Comparison of ENCODE assay signal across 26 cellular contexts in genomic region chr16:22789281-22789945, GRCh38. TPM values are rescaled to one million over a fixed set of nuclear protein-coding genes. Genes with fewer than 3 reads are reported as not detected.
DNase-seq lines count a peak whose midpoint lies in the region; ATAC-seq, FAIRE-seq and TF ChIP-seq lines count a peak whose summit lies in the region.
"Had no signal": no experiment of that assay in that cellular context is flagged by ENCODE, and none has a peak within 500 bp of the region (broad histone marks: within the 10 kb centered on the region; RNA-seq: fewer than 3 reads in every experiment).

No MANE protein-coding gene starts in this region.

- H2BK5ac ChIP-seq in H9 (ENCODE audit: insufficient read length, low read length), result no peak overlapping the region

- H3K79me1 ChIP-seq in H9 (ENCODE audit: insufficient read depth, low read depth, low read length, poor library complexity, severe bottlenecking), result no peaks in the 10 kb centered on the region

- no peak for TF ChIP-seq CTCF in H9 (conservative IDR thresholded peaks at IDR 0.05)
- TF ChIP-seq CTCF in foreskin keratinocyte (conservative IDR thresholded peaks at IDR 0.05), result no peak
- TF ChIP-seq CTCF in mesothelial cell of epicardium (IDR thresholded peaks at IDR 0.05; ENCODE audit: unreplicated experiment), result no peak

- no peak overlapping the region for H4K91ac ChIP-seq in H9 (ENCODE audit: insufficient read length, low read depth, low read length)

- no peak overlapping the region for H2BK12ac ChIP-seq in H9 (ENCODE audit: insufficient read length, low read depth, low read length)

- DNase-seq in A172 (ENCODE audit: low spot score) (peak; percentile 80), H9 (no peak), RCC 7860 (ENCODE audit: low spot score) (peak; percentile 61), foreskin keratinocyte (peak; percentile 92 to 94), NCI-H345 (lab: John Stamatoyannopoulos, UW) (no peak), mesothelial cell of epicardium (ENCODE audit: low spot score in 2 of 2, unreplicated experiment in 2 of 2) (no peak), HEK293T (ENCODE audit: extremely low spot score) (no peak)
- DNase-seq: activated CD4-positive, alpha-beta memory T cell treated with anti-CD3 and anti-CD28 coated beads for 36 hours; activated effector memory CD4-positive, alpha-beta T cell treated with anti-CD3 and anti-CD28 coated beads, Interleukin-2, amount 50 U/mL, for 16 hours; body of pancreas; effector memory CD4-positive, alpha-beta T cell; mesenchymal stem cell; naive thymus-derived CD4-positive, alpha-beta T cell; NCI-H1417; NCI-H2081 treated with DMSO at 0.1 percent for 48 hours; NCI-H446; Peyer's patch; retina; stimulated activated naive CD8-positive, alpha-beta T cell treated with anti-CD3 and anti-CD28 coated beads, Interleukin-15, amount 100 ng/mL, for 72 hours; T-helper 9 cell had no signal

- no peak overlapping the region for H3K4me2 ChIP-seq in H9 (ENCODE audit: insufficient read depth, insufficient read length, low read length)

- no CpG with 5 or more reads among the region's 9 CpGs for WGBS in H9 (ENCODE audit: extremely low coverage, insufficient read length, low lambda C conversion rate)

- no peaks in the 10 kb centered on the region for H4K20me1 ChIP-seq in H9 (ENCODE audit: control insufficient read depth, insufficient read depth, insufficient read length)

- no peak overlapping the region for H4K5ac ChIP-seq in H9 (ENCODE audit: insufficient read length, low read depth, low read length)

- no peaks in the 10 kb centered on the region for H3K27me3 ChIP-seq in H9 (ENCODE audit: insufficient read depth, low read length)
- H3K27me3 ChIP-seq in foreskin keratinocyte, result no peaks in the 10 kb centered on the region
- H3K27me3 ChIP-seq: body of pancreas, Peyer's patch, tibial nerve had no signal

- H3K79me2 ChIP-seq in H9 (ENCODE audit: insufficient read depth, low read length), result no peaks in the 10 kb centered on the region

- no peak overlapping the region for H3K9ac ChIP-seq in H9 (ENCODE audit: extremely low read depth, insufficient read length, low read length)

- H3K27me3 Mint-ChIP-seq in H9 (ENCODE audit: low read depth) (no peaks in the 10 kb centered on the region; the same call in 1 of the 2 replicates), mesothelial cell of epicardium (ENCODE audit: low read depth) (no peaks in the 10 kb centered on the region)

- H3K27ac Mint-ChIP-seq in H9 (peak overlapping the region in 2 of 3 experiments; percentile 41 to 58; a peak in 2 of 7 replicates), mesothelial cell of epicardium (no peak overlapping the region)
- H3K27ac Mint-ChIP-seq: activated CD4-positive, alpha-beta memory T cell treated with anti-CD3 and anti-CD28 coated beads for 36 hours; naive thymus-derived CD4-positive, alpha-beta T cell had no signal

- ATAC-seq in foreskin keratinocyte (peak; percentile 86), HG02798 (IDR thresholded peaks at IDR 0.05; ENCODE audit: poor library complexity, unreplicated experiment) (no peak)
- ATAC-seq: body of pancreas; naive thymus-derived CD4-positive, alpha-beta T cell; stimulated activated naive CD8-positive, alpha-beta T cell treated with anti-CD3 and anti-CD28 coated beads, Interleukin-15, amount 100 ng/mL, for 72 hours had no signal

- POLR2A ChIA-PET in HEK293T (lab: Yijun Ruan, JAX), result no interaction called here

- no peak overlapping the region for H3K23ac ChIP-seq in H9 (ENCODE audit: insufficient read length, low read depth, low read length)

- no peak overlapping the region for H3K14ac ChIP-seq in H9 (ENCODE audit: insufficient read depth, low read length)

- H2BK120ac ChIP-seq in H9 (ENCODE audit: low read depth, low read length, poor library complexity, severe bottlenecking), result no peak overlapping the region

- H3T11ph ChIP-seq in H9 (ENCODE audit: low read length), result no peak overlapping the region

- peaks cover 1 to 8% (median 6%) of the 10 kb centered on the region in 3 experiments; a peak in 3 of 7 replicates for H3K36me3 Mint-ChIP-seq in H9 (ENCODE audit: insufficient read depth in 1 of 3, low read depth in 3 of 3)
- H3K36me3 Mint-ChIP-seq in mesothelial cell of epicardium, result no peaks in the 10 kb centered on the region
- H3K36me3 Mint-ChIP-seq: naive thymus-derived CD4-positive, alpha-beta T cell had no signal

- H4K8ac ChIP-seq in H9 (replicated peaks; ENCODE audit: insufficient read length, low read depth, low read length), result no peak overlapping the region

- no peaks in the 10 kb centered on the region for H3K23me2 ChIP-seq in H9 (ENCODE audit: insufficient read length, low read depth, low read length, poor library complexity, severe bottlenecking)

- H3K9me3 Mint-ChIP-seq in H9, result peaks cover 7 to 13% of the 10 kb centered on the region in 2 experiments
- H3K9me3 Mint-ChIP-seq in mesothelial cell of epicardium, result peaks cover 15% of the 10 kb centered on the region

- H3K18ac ChIP-seq in H9 (ENCODE audit: insufficient read length, low read depth, low read length), result no peak overlapping the region

- no peaks in the 10 kb centered on the region for H3K4me1 ChIP-seq in H9 (ENCODE audit: insufficient read depth, low read length)
- peaks cover 28% of the 10 kb centered on the region for H3K4me1 ChIP-seq in foreskin keratinocyte
- H3K4me1 ChIP-seq: body of pancreas, HAP-1, Peyer's patch, tibial nerve had no signal

- H2BK15ac ChIP-seq in H9 (ENCODE audit: low read depth, low read length), result no peak overlapping the region

- H3K4me3 Mint-ChIP-seq in H9 (no peak overlapping the region), mesothelial cell of epicardium (no peak overlapping the region)
- H3K4me3 Mint-ChIP-seq: activated CD4-positive, alpha-beta memory T cell treated with anti-CD3 and anti-CD28 coated beads for 36 hours; naive thymus-derived CD4-positive, alpha-beta T cell; stimulated activated naive CD8-positive, alpha-beta T cell treated with anti-CD3 and anti-CD28 coated beads, Interleukin-15, amount 100 ng/mL, for 72 hours had no signal

- H3K56ac ChIP-seq in H9 (ENCODE audit: insufficient read length, low read depth, low read length), result no peak overlapping the region

- CTCF ChIA-PET in HEK293T (lab: Yijun Ruan, JAX), result interaction anchor here (0.6 kb wide), 1 partner anchor 208 kb away, joined by 7 read pairs; no protein-coding TSS in a partner anchor

- no peak overlapping the region for H2BK20ac ChIP-seq in H9 (ENCODE audit: low read depth, low read length, poor library complexity, severe bottlenecking)

- peaks cover 4 to 7% of the 10 kb centered on the region in 2 experiments; a peak in 3 of 4 replicates for H3K4me1 Mint-ChIP-seq in H9
- no peaks in the 10 kb centered on the region for H3K4me1 Mint-ChIP-seq in mesothelial cell of epicardium

- peak; percentile 70 for FAIRE-seq in RCC 7860 (lab: Jason Lieb, UNC)
- FAIRE-seq: GM18507 had no signal

- H2AK5ac ChIP-seq in H9 (ENCODE audit: insufficient read length, low read length), result no peak overlapping the region

- no peak overlapping the region for H2AFZ ChIP-seq in H9 (ENCODE audit: low read length)

- H3K27ac ChIP-seq in H9 (ENCODE audit: insufficient read length, low read depth, low read length) (no peak overlapping the region), foreskin keratinocyte (peak overlapping the region; percentile 13)
- H3K27ac ChIP-seq: body of pancreas, Peyer's patch, tibial nerve had no signal

- peaks cover 8% of the 10 kb centered on the region for H3K9me3 ChIP-seq in H9 (ENCODE audit: control insufficient read depth, low read depth, low read length)
- H3K9me3 ChIP-seq: body of pancreas, HAP-1 had no signal

- H3K4ac ChIP-seq in H9 (ENCODE audit: low read depth, low read length), result no peak overlapping the region

TF ChIP-seq in HEK293T, 16 proteins besides CTCF, POLR2A, EP300 and RAD21:
- TF ChIP-seq TARDBP (IDR thresholded peaks at IDR 0.05) (no peak), NFRKB (IDR thresholded peaks at IDR 0.05) (no peak), FOXM1 (IDR thresholded peaks at IDR 0.05; ENCODE audit: borderline replicate concordance) (no peak), PKNOX1 (IDR thresholded peaks at IDR 0.05) (no peak), CTBP1 (IDR thresholded peaks at IDR 0.05; ENCODE audit: borderline replicate concordance) (no peak), ARNT (IDR thresholded peaks at IDR 0.05) (no peak)

RNA-seq across cellular contexts. Expression of gene HS3ST2, which starts 24.5 kb away (rescaled TPM):
- total RNA-seq in A172 (2014; rRNA removed; shearing (Covaris generic)), result not detected in 2 replicates
- total RNA-seq in H9 (2021), result 3.1 and 3.7 TPM in 2 replicates
- 31.1 and 32.4 TPM in 2 replicates for total RNA-seq in foreskin keratinocyte
- polyA plus RNA-seq in foreskin keratinocyte, result 34.3 and 36.2 TPM in 2 replicates
- total RNA-seq in mesothelial cell of epicardium, result not detected in 3 replicates
- total RNA-seq: activated CD4-positive, alpha-beta memory T cell treated with anti-CD3 and anti-CD28 coated beads for 36 hours; G401 had no signal
- polyA plus RNA-seq: BJ; naive thymus-derived CD4-positive, alpha-beta T cell had no signal

Comparison
In these comparisons a context has a peak if more than half of its experiments do, and no peak if none do; other contexts are left out.
1. DNase-seq: peak in A172 (single experiment), RCC 7860 (single experiment) and foreskin keratinocyte (2 of 2); none in H9 (single experiment), NCI-H345 (single experiment), mesothelial cell of epicardium (0 of 2) and HEK293T (single experiment).